ENCODE assay signal across 22 cellular contexts in genomic region chr10:12888470-12888869, GRCh38.
"Had no signal": no experiment of that assay in that cellular context is flagged by ENCODE, and none has a peak within 500 bp of the region (broad histone marks: within the 10 kb centered on the region; RNA-seq: fewer than 3 reads in every experiment).

No MANE protein-coding gene starts in this region.

- H3K4me1 ChIP-seq: foreskin keratinocyte, left ventricle myocardium inferior, lower lobe of right lung, prostate gland, right atrium auricular region, thyroid gland, upper lobe of left lung had no signal

- H3K4me3 ChIP-seq: dorsolateral prefrontal cortex, gastroesophageal sphincter, heart left ventricle, hepatocyte, left ventricle myocardium inferior, lower lobe of right lung, prostate gland, right atrium auricular region, skin epidermis, thyroid gland, upper lobe of left lung had no signal

- H3K9me3 ChIP-seq: prostate gland, thyroid gland had no signal

- ATAC-seq: esophagus mucosa; foreskin keratinocyte; gastroesophageal sphincter; heart left ventricle; left cardiac atrium; lower lobe of right lung; natural killer cell; stimulated activated naive B cell treated with anti-CD40 and anti-IgM and Interleukin-4, amounts not matched to agents 10 μg/mL and 1 μg/mL and 100 μg/mL, for 72 hours had no signal

- H3K27ac ChIP-seq: epithelial cell of prostate, foreskin keratinocyte, heart left ventricle, hepatocyte, left ventricle myocardium inferior, lower lobe of right lung, prostate gland, thyroid gland, upper lobe of left lung had no signal

- H3K27me3 ChIP-seq: dorsolateral prefrontal cortex, gastroesophageal sphincter, heart left ventricle, hepatocyte, right atrium auricular region, thyroid gland, upper lobe of left lung had no signal

- H3K36me3 ChIP-seq: gastroesophageal sphincter, heart left ventricle, left ventricle myocardium inferior, lower lobe of right lung, prostate gland, right atrium auricular region, thyroid gland, upper lobe of left lung had no signal

- DNase-seq: caudate nucleus; cerebellar nuclear complex; dorsolateral prefrontal cortex; effector CD4-positive, alpha-beta T cell; foreskin keratinocyte; heart left ventricle; left cardiac atrium; left ventricle myocardium inferior; lower lobe of right lung; natural killer cell; stimulated activated CD4-positive, alpha-beta T cell treated with anti-CD3 and anti-CD28 coated beads, Interleukin-15, amount 100 ng/mL, for 24 hours; stimulated activated CD4-positive, alpha-beta T cell treated with anti-CD3 and anti-CD28 coated beads, Interleukin-2, amount 100 ng/mL, for 48 hours; stimulated activated naive B cell treated with anti-CD40 and anti-IgM and Interleukin-4, amounts not matched to agents 10 μg/mL and 1 μg/mL and 100 μg/mL, for 72 hours; thyroid gland; upper lobe of left lung had no signal

- H2AFZ ChIP-seq: hepatocyte had no signal

- H3K4me2 ChIP-seq: hepatocyte had no signal
